Comparison of ENCODE assay signal across 14 cellular contexts in genomic region chr4:102599455-102599854, GRCh38.
DNase-seq lines count a peak whose midpoint lies in the region; ATAC-seq and TF ChIP-seq lines count a peak whose summit lies in the region.
"Had no signal": no experiment of that assay in that cellular context is flagged by ENCODE, and none has a peak within 500 bp of the region (broad histone marks: within the 10 kb centered on the region; RNA-seq: fewer than 3 reads in every experiment).

No MANE protein-coding gene starts in this region.

- H3K4me3 Mint-ChIP-seq in MCF 10A (ENCODE audit: unreplicated experiment): no peak overlapping the region
- H3K4me3 Mint-ChIP-seq in activated naive CD8-positive, alpha-beta T cell treated with anti-CD3 and anti-CD28 coated beads, Interleukin-2, amount 10 ng/mL, durations not matched to agents 7 days and 5 days: peak overlapping the region; percentile 33
- peak overlapping the region in 1 of 2 donors; percentile 8 for H3K4me3 Mint-ChIP-seq in stimulated activated naive CD8-positive, alpha-beta T cell treated with anti-CD3 and anti-CD28 coated beads, Interleukin-15, amount 100 ng/mL, for 72 hours

- no peaks in the 10 kb centered on the region for H3K27me3 ChIP-seq in breast epithelium

- TF ChIP-seq CTCF in MCF 10A (IDR thresholded peaks at IDR 0.05; ENCODE audit: unreplicated experiment) (no peak), breast epithelium (IDR thresholded peaks at IDR 0.05) (no peak)

- H3K36me3 ChIP-seq in breast epithelium: peaks cover 3% of the 10 kb centered on the region

- no peak overlapping the region for H3K27ac Mint-ChIP-seq in MCF 10A (ENCODE audit: low read depth, unreplicated experiment)
- peak overlapping the region; percentile 86 for H3K27ac Mint-ChIP-seq in activated naive CD8-positive, alpha-beta T cell treated with anti-CD3 and anti-CD28 coated beads, Interleukin-2, amount 10 ng/mL, durations not matched to agents 7 days and 5 days
- H3K27ac Mint-ChIP-seq in stimulated activated naive CD8-positive, alpha-beta T cell treated with anti-CD3 and anti-CD28 coated beads, Interleukin-15, amount 100 ng/mL, for 72 hours: peak overlapping the region; percentile 59 to 92

- H3K9me3 Mint-ChIP-seq in MCF 10A (ENCODE audit: unreplicated experiment): no peaks in the 10 kb centered on the region
- peaks cover 7% of the 10 kb centered on the region for H3K9me3 Mint-ChIP-seq in activated naive CD8-positive, alpha-beta T cell treated with anti-CD3 and anti-CD28 coated beads, Interleukin-2, amount 10 ng/mL, durations not matched to agents 7 days and 5 days
- no peaks in the 10 kb centered on the region for H3K9me3 Mint-ChIP-seq in stimulated activated naive CD8-positive, alpha-beta T cell treated with anti-CD3 and anti-CD28 coated beads, Interleukin-15, amount 100 ng/mL, for 72 hours

- no peaks in the 10 kb centered on the region for H3K4me1 ChIP-seq in breast epithelium

- BruUV-seq in MCF 10A (replicated peaks; lab: Mats Ljungman, UMichigan): no TSS peak

- no peak for TF ChIP-seq POLR2A in breast epithelium (IDR thresholded peaks at IDR 0.05)

- ATAC-seq in HG02885 (IDR thresholded peaks at IDR 0.05; ENCODE audit: poor library complexity, unreplicated experiment) (peak; percentile 23), GM21825 (IDR thresholded peaks at IDR 0.05; ENCODE audit: unreplicated experiment) (no peak), HG02973 (IDR thresholded peaks at IDR 0.05; ENCODE audit: unreplicated experiment) (no peak), GM19463 (IDR thresholded peaks at IDR 0.05; ENCODE audit: unreplicated experiment) (no peak)
- no peak for ATAC-seq in activated naive CD8-positive, alpha-beta T cell treated with anti-CD3 and anti-CD28 coated beads, Interleukin-2, amount 10 ng/mL, durations not matched to agents 7 days and 5 days (ENCODE audit: low read depth)
- no peak for ATAC-seq in stimulated activated naive CD8-positive, alpha-beta T cell treated with anti-CD3 and anti-CD28 coated beads, Interleukin-15, amount 100 ng/mL, for 72 hours

- H3K4me3 ChIP-seq in breast epithelium: no peak overlapping the region

- DNase-seq in MCF 10A (ENCODE audit: unreplicated experiment) (peak; percentile 30), breast epithelium (ENCODE audit: low spot score in 2 of 2) (no peak)
- DNase-seq in activated naive CD8-positive, alpha-beta T cell treated with anti-CD3 and anti-CD28 coated beads, Interleukin-2, amount 10 ng/mL, durations not matched to agents 7 days and 5 days: no peak
- no peak for DNase-seq in stimulated activated naive CD8-positive, alpha-beta T cell treated with anti-CD3 and anti-CD28 coated beads, Interleukin-15, amount 100 ng/mL, for 72 hours
- DNase-seq: activated gamma-delta T cell treated with Interleukin-2 at 50 U/mL for 16 hours, DND-41, left ventricle myocardium superior, NCI-H1105, NCI-H69, SHP77 had no signal

- intact Hi-C loops in MCF 10A (cut with micrococcal nuclease): no loop called here
- intact Hi-C loops in breast epithelium (cut with DNase I; ENCODE audit: low total_unique reads): no loop called here

- POLR2A ChIA-PET in MCF 10A (lab: Yijun Ruan, JAX): interaction anchor here (0.6 to 1.5 kb wide), 9 partner anchors 32 to 411 kb away, joined by 3 to 10 read pairs (median 4); partner anchors contain the start of gene UBE2D3
- POLR2A ChIA-PET in activated naive CD8-positive, alpha-beta T cell treated with anti-CD3 and anti-CD28 coated beads, Interleukin-2, amount 10 ng/mL, durations not matched to agents 7 days and 5 days (lab: Charles Lee): interaction anchor here (0.6 to 3.8 kb wide), 7 partner anchors 9 to 98 kb away, joined by 3 to 26 read pairs (median 7); no protein-coding TSS in a partner anchor

- no peaks in the 10 kb centered on the region for H3K27me3 Mint-ChIP-seq in MCF 10A (ENCODE audit: insufficient read depth, unreplicated experiment)
- H3K27me3 Mint-ChIP-seq in activated naive CD8-positive, alpha-beta T cell treated with anti-CD3 and anti-CD28 coated beads, Interleukin-2, amount 10 ng/mL, durations not matched to agents 7 days and 5 days: no peaks in the 10 kb centered on the region
- H3K27me3 Mint-ChIP-seq in stimulated activated naive CD8-positive, alpha-beta T cell treated with anti-CD3 and anti-CD28 coated beads, Interleukin-15, amount 100 ng/mL, for 72 hours: no peaks in the 10 kb centered on the region

- H3K27ac ChIP-seq in breast epithelium: no peak overlapping the region

- H3K4me1 Mint-ChIP-seq in MCF 10A (ENCODE audit: insufficient read depth, unreplicated experiment): peaks cover 16% of the 10 kb centered on the region
- H3K4me1 Mint-ChIP-seq in activated naive CD8-positive, alpha-beta T cell treated with anti-CD3 and anti-CD28 coated beads, Interleukin-2, amount 10 ng/mL, durations not matched to agents 7 days and 5 days: peaks cover 74% of the 10 kb centered on the region
- H3K4me1 Mint-ChIP-seq in stimulated activated naive CD8-positive, alpha-beta T cell treated with anti-CD3 and anti-CD28 coated beads, Interleukin-15, amount 100 ng/mL, for 72 hours: peaks cover 81% of the 10 kb centered on the region

- peaks cover 93% of the 10 kb centered on the region for H3K36me3 Mint-ChIP-seq in MCF 10A (ENCODE audit: insufficient read depth, unreplicated experiment)
- H3K36me3 Mint-ChIP-seq in activated naive CD8-positive, alpha-beta T cell treated with anti-CD3 and anti-CD28 coated beads, Interleukin-2, amount 10 ng/mL, durations not matched to agents 7 days and 5 days: peaks cover 77% of the 10 kb centered on the region

- no peaks in the 10 kb centered on the region for H3K9me3 ChIP-seq in breast epithelium

- CTCF ChIA-PET in MCF 10A (lab: Yijun Ruan, JAX): interaction anchor here (0.7 to 1.6 kb wide), 8 partner anchors 8 to 496 kb away, joined by 3 to 5 read pairs (median 4); no protein-coding TSS in a partner anchor
